8 cellular contexts compared by ENCODE assay signal in genomic region chr5:140220032-140220697, GRCh38. TPM values are rescaled to one million over a fixed set of nuclear protein-coding genes. Genes with fewer than 3 reads are reported as not detected.
DNase-seq lines count a peak whose midpoint lies in the region; ATAC-seq lines count a peak whose summit lies in the region.

No MANE protein-coding gene starts in this region.

- no peak overlapping the region for H3K4me3 Mint-ChIP-seq in immature natural killer cell

- no peak overlapping the region for H3K27ac Mint-ChIP-seq in immature natural killer cell

- no peaks in the 10 kb centered on the region for H3K36me3 ChIP-seq in MG63

- H3K4me1 Mint-ChIP-seq in immature natural killer cell: peaks cover 2 to 7% of the 10 kb centered on the region in 2 donors

- H3K27me3 Mint-ChIP-seq in immature natural killer cell (ENCODE audit: low read depth in 3 of 3): peaks cover 2 to 4% (median 2%) of the 10 kb centered on the region in 3 donors

- H3K4me3 ChIP-seq in MG63: no peak overlapping the region

- H3K27me3 ChIP-seq in MG63: no peaks in the 10 kb centered on the region

- H3K9me3 ChIP-seq in MG63: no peaks in the 10 kb centered on the region

- peak; percentile 58 for DNase-seq in EH (ENCODE audit: low read depth)
- peak; percentile 84 for DNase-seq in MG63
- peak; percentile 91 for DNase-seq in kidney glomerular epithelial cell (lab: John Stamatoyannopoulos, UW)
- no peak for DNase-seq in GOT3 (lab: John Stamatoyannopoulos, UW)
- no peak for DNase-seq in immature natural killer cell
- DNase-seq in AG08396 (ENCODE audit: low spot score): no peak

- ATAC-seq in GM21381 (IDR thresholded peaks at IDR 0.05; ENCODE audit: unreplicated experiment): peak; percentile 62
- no peak for ATAC-seq in esophagus mucosa

- H3K9me3 Mint-ChIP-seq in immature natural killer cell: no peaks in the 10 kb centered on the region

- no peaks in the 10 kb centered on the region for H3K36me3 Mint-ChIP-seq in immature natural killer cell

RNA-seq across cellular contexts. Expression of gene CYSTM1, which starts 45.2 kb away (rescaled TPM):
- total RNA-seq in MG63 (2014; rRNA removed; shearing (Covaris generic); ENCODE audit: low replicate concordance): 12.9 and 29.4 TPM in 2 replicates
- polyA plus RNA-seq in immature natural killer cell: 10 to 100 TPM in 1 of 3 donors, 1 to 10 TPM in 2; 3.9 to 11.0 (median 7.1) TPM
- total RNA-seq in esophagus mucosa: 11.4 TPM

Comparison
In these comparisons a context has a peak if more than half of its experiments do, and no peak if none do; other contexts are left out.
1. DNase-seq: peak in EH (single experiment), MG63 (single experiment) and kidney glomerular epithelial cell (single experiment); none in GOT3 (single experiment), immature natural killer cell (0 of 3) and AG08396 (single experiment).